In genomic region chr6:14747881-14748520, GRCh38 we compare ENCODE assay signal across 12 cellular contexts.
DNase-seq lines count a peak whose midpoint lies in the region; ATAC-seq and TF ChIP-seq lines count a peak whose summit lies in the region.
"Had no signal": no experiment of that assay in that cellular context is flagged by ENCODE, and none has a peak within 500 bp of the region (broad histone marks: within the 10 kb centered on the region; RNA-seq: fewer than 3 reads in every experiment).

No MANE protein-coding gene starts in this region.

- peak overlapping the region; percentile 88 for H3K27ac Mint-ChIP-seq in activated CD8-positive, alpha-beta T cell treated with anti-CD3 and anti-CD28 coated beads for 36 hours

- POLR2A ChIA-PET in activated CD8-positive, alpha-beta T cell treated with anti-CD3 and anti-CD28 coated beads for 36 hours (lab: Charles Lee) = interaction anchor here (1.0 to 2.7 kb wide), 6 partner anchors 10 to 129 kb away, joined by 3 to 27 read pairs (median 4); no protein-coding TSS in a partner anchor

- TF ChIP-seq CTCF in activated CD8-positive, alpha-beta T cell treated with anti-CD3 and anti-CD28 coated beads for 36 hours (IDR thresholded peaks at IDR 0.05) = no peak
- no peak for TF ChIP-seq CTCF in fibroblast of pulmonary artery (IDR thresholded peaks at IDR 0.05; ENCODE audit: low read length, missing control alignments)

- peak; percentile 59 for DNase-seq in stimulated activated naive CD4-positive, alpha-beta T cell treated with Interleukin-2 at 50 U/mL for 16 hours (lab: John Stamatoyannopoulos, UW)
- DNase-seq in stimulated activated naive CD4-positive, alpha-beta T cell (lab: John Stamatoyannopoulos, UW) = no peak
- DNase-seq in activated CD8-positive, alpha-beta T cell treated with anti-CD3 and anti-CD28 coated beads for 36 hours = peak; percentile 71
- peak; percentile 39 for DNase-seq in fibroblast of pulmonary artery (ENCODE audit: low read depth)
- no peak for DNase-seq in SHP77 treated with DMSO at 0.1 percent for 48 hours (lab: John Stamatoyannopoulos, UW)
- DNase-seq in C1 segment of cervical spinal cord (lab: John Stamatoyannopoulos, UW) = no peak
- DNase-seq in MV-4-11 (lab: John Stamatoyannopoulos, UW) = no peak
- DNase-seq: activated CD4-positive, CD25-positive, alpha-beta regulatory T cell treated with anti-CD3 and anti-CD28 coated beads, Interleukin-2, amount 50 U/mL, for 72 hours; GF-D8; kidney glomerular epithelial cell; NCI-H345 had no signal

- peaks cover 5% of the 10 kb centered on the region for H3K9me3 Mint-ChIP-seq in activated CD8-positive, alpha-beta T cell treated with anti-CD3 and anti-CD28 coated beads for 36 hours

- no peak overlapping the region for H3K4me3 ChIP-seq in fibroblast of pulmonary artery (replicated peaks; ENCODE audit: low read depth, low read length)

- intact Hi-C loops in activated CD8-positive, alpha-beta T cell treated with anti-CD3 and anti-CD28 coated beads for 36 hours (cut with micrococcal nuclease) = no loop called here

- CTCF ChIA-PET in activated CD8-positive, alpha-beta T cell treated with anti-CD3 and anti-CD28 coated beads for 36 hours (lab: Charles Lee) = no interaction called here

- peaks cover 55% of the 10 kb centered on the region for H3K4me1 Mint-ChIP-seq in activated CD8-positive, alpha-beta T cell treated with anti-CD3 and anti-CD28 coated beads for 36 hours (ENCODE audit: low read depth)

- H3K27me3 Mint-ChIP-seq in activated CD8-positive, alpha-beta T cell treated with anti-CD3 and anti-CD28 coated beads for 36 hours = no peaks in the 10 kb centered on the region

- peak; percentile 18 for ATAC-seq in activated CD8-positive, alpha-beta T cell treated with anti-CD3 and anti-CD28 coated beads for 36 hours
- no peak for ATAC-seq in GM21390 (IDR thresholded peaks at IDR 0.05; ENCODE audit: unreplicated experiment)

- H3K36me3 Mint-ChIP-seq in activated CD8-positive, alpha-beta T cell treated with anti-CD3 and anti-CD28 coated beads for 36 hours (ENCODE audit: low read depth) = peaks cover 2% of the 10 kb centered on the region

- H3K4me3 Mint-ChIP-seq in activated CD8-positive, alpha-beta T cell treated with anti-CD3 and anti-CD28 coated beads for 36 hours = peak overlapping the region; percentile 15

Comparison
In these comparisons a context has a peak if more than half of its experiments do, and no peak if none do; other contexts are left out.
1. DNase-seq: peak in stimulated activated naive CD4-positive, alpha-beta T cell treated with Interleukin-2 at 50 U/mL for 16 hours (single experiment), activated CD8-positive, alpha-beta T cell treated with anti-CD3 and anti-CD28 coated beads for 36 hours (single experiment) and fibroblast of pulmonary artery (single experiment); none in stimulated activated naive CD4-positive, alpha-beta T cell (0 of 6), SHP77 treated with DMSO at 0.1 percent for 48 hours (single experiment), C1 segment of cervical spinal cord (0 of 14) and MV-4-11 (single experiment).